ENCODE assay signal across 1 cellular context in the genomic region with DNA sequence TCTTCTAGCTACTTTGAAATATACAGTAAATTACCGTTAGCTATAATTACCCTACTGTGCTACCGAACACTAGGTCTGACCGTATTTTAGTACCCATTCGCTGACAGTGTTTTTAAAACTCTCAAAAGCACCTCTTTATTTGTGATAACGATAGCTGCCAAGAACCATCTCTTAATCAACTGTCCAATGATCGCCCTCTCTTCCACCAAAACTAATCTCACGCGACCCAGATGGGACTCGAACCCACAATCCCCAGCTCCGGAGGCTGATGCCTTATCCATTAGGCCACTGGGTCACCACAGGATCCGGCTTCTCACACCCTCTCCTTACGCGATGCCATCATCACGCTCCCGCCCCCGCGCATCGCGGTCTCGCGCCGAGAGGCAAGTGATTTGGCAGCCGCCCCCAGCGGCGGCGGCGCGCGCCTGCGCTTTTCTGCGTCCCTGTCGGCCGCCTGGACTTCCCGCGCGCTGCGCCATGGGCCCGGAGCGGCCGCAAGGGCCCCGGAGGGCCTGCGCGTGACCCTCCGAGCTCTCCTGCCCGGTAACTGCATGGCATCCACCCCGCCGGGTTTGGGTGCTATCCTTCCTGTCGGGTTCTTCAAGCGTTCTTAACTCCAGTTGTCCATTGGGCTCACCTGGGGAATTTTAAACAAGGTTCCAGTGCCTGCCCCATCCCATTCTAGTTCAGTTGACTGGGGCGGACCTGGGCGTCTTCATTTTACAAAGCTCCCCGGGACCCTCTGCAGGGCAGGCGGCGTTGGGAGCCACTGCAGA.
A peak's percentile ranks its signal among the peaks of the same experiment; 100 is the strongest.
TF ChIP-seq lines count a peak whose summit lies in the region.

No MANE protein-coding gene starts in this region.

TF ChIP-seq in HepG2, 621 proteins besides CTCF, POLR2A, EP300 and RAD21 (continued from another document and continues in another):
- TF ChIP-seq, protein P1, sequence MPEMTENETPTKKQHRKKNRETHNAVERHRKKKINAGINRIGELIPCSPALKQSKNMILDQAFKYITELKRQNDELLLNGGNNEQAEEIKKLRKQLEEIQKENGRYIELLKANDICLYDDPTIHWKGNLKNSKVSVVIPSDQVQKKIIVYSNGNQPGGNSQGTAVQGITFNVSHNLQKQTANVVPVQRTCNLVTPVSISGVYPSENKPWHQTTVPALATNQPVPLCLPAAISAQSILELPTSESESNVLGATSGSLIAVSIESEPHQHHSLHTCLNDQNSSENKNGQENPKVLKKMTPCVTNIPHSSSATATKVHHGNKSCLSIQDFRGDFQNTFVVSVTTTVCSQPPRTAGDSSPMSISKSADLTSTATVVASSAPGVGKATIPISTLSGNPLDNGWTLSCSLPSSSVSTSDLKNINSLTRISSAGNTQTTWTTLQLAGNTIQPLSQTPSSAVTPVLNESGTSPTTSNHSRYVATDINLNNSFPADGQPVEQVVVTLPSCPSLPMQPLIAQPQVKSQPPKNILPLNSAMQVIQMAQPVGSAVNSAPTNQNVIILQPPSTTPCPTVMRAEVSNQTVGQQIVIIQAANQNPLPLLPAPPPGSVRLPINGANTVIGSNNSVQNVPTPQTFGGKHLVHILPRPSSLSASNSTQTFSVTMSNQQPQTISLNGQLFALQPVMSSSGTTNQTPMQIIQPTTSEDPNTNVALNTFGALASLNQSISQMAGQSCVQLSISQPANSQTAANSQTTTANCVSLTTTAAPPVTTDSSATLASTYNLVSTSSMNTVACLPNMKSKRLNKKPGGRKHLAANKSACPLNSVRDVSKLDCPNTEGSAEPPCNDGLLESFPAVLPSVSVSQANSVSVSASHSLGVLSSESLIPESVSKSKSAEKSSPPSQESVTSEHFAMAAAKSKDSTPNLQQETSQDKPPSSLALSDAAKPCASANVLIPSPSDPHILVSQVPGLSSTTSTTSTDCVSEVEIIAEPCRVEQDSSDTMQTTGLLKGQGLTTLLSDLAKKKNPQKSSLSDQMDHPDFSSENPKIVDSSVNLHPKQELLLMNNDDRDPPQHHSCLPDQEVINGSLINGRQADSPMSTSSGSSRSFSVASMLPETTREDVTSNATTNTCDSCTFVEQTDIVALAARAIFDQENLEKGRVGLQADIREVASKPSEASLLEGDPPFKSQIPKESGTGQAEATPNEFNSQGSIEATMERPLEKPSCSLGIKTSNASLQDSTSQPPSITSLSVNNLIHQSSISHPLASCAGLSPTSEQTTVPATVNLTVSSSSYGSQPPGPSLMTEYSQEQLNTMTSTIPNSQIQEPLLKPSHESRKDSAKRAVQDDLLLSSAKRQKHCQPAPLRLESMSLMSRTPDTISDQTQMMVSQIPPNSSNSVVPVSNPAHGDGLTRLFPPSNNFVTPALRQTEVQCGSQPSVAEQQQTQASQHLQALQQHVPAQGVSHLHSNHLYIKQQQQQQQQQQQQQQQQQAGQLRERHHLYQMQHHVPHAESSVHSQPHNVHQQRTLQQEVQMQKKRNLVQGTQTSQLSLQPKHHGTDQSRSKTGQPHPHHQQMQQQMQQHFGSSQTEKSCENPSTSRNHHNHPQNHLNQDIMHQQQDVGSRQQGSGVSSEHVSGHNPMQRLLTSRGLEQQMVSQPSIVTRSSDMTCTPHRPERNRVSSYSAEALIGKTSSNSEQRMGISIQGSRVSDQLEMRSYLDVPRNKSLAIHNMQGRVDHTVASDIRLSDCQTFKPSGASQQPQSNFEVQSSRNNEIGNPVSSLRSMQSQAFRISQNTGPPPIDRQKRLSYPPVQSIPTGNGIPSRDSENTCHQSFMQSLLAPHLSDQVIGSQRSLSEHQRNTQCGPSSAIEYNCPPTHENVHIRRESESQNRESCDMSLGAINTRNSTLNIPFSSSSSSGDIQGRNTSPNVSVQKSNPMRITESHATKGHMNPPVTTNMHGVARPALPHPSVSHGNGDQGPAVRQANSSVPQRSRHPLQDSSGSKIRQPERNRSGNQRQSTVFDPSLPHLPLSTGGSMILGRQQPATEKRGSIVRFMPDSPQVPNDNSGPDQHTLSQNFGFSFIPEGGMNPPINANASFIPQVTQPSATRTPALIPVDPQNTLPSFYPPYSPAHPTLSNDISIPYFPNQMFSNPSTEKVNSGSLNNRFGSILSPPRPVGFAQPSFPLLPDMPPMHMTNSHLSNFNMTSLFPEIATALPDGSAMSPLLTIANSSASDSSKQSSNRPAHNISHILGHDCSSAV (CRISPR knock-in tag; IDR thresholded peaks at IDR 0.05; ENCODE audit: borderline replicate concordance) = no peak
- TF ChIP-seq ZNF570 (CRISPR knock-in tag; IDR thresholded peaks at IDR 0.05; ENCODE audit: borderline replicate concordance) (no peak), ZBTB20 (CRISPR knock-in tag; IDR thresholded peaks at IDR 0.05; ENCODE audit: borderline replicate concordance, low read depth) (peak; percentile 88), FOXO4 (CRISPR knock-in tag; conservative IDR thresholded peaks at IDR 0.05) (peak; percentile 98), ZNF326 (CRISPR knock-in tag; IDR thresholded peaks at IDR 0.05; ENCODE audit: borderline replicate concordance) (no peak), FOSL2 (CRISPR knock-in tag; IDR thresholded peaks at IDR 0.05) (peak; percentile 78), TAF15 (IDR thresholded peaks at IDR 0.05; ENCODE audit: low read depth, low read length, poor library complexity, severe bottlenecking) (peak; percentile 95), ZNF510 (CRISPR knock-in tag; IDR thresholded peaks at IDR 0.05; ENCODE audit: low read depth) (peak; percentile 67; the same call in 1 of the 2 replicates), RXRA (CRISPR knock-in tag; IDR thresholded peaks at IDR 0.05) (peak; percentile 84), THAP7 (CRISPR knock-in tag; IDR thresholded peaks at IDR 0.05) (peak; percentile 93), ATF7 (IDR thresholded peaks at IDR 0.05) (peak; percentile 2; the same call in 1 of the 2 replicates), ATF7 (CRISPR knock-in tag; IDR thresholded peaks at IDR 0.05) (peak; percentile 63; the same call in 1 of the 2 replicates), ZNF761 (CRISPR knock-in tag; conservative IDR thresholded peaks at IDR 0.05) (peak; percentile 57; the same call in 1 of the 2 replicates), TBX2 (CRISPR knock-in tag; IDR thresholded peaks at IDR 0.05; ENCODE audit: borderline replicate concordance) (peak; percentile 96), ATF7-NPFF (CRISPR knock-in tag; IDR thresholded peaks at IDR 0.05; ENCODE audit: low read depth) (peak; percentile 91; the same call in 1 of the 2 replicates), ZNF563 (CRISPR knock-in tag; IDR thresholded peaks at IDR 0.05) (peak; percentile 99), ZNF441 (CRISPR knock-in tag; IDR thresholded peaks at IDR 0.05; ENCODE audit: borderline replicate concordance) (peak; percentile 93), SP5 (CRISPR knock-in tag; IDR thresholded peaks at IDR 0.05; ENCODE audit: borderline replicate concordance, low read depth) (peak; percentile 46), SRSF1 (optimal IDR thresholded peaks at IDR 0.05; ENCODE audit: low read depth, low read length) (peak; percentile 86), FOSL1 (CRISPR knock-in tag; IDR thresholded peaks at IDR 0.05; ENCODE audit: borderline replicate concordance) (no peak), ZNF558 (CRISPR knock-in tag; IDR thresholded peaks at IDR 0.05; ENCODE audit: borderline replicate concordance) (peak; percentile 93; the same call in 1 of the 2 replicates), RERE (CRISPR knock-in tag; IDR thresholded peaks at IDR 0.05; ENCODE audit: low read depth) (peak; percentile 80), ATRX (CRISPR knock-in tag; IDR thresholded peaks at IDR 0.05; ENCODE audit: borderline replicate concordance) (no peak), CREM (IDR thresholded peaks at IDR 0.05) (0 out of 2 replicates have a peak, but pooled peaks have one; percentile 29), CREM (CRISPR knock-in tag; IDR thresholded peaks at IDR 0.05) (0 out of 2 replicates have a peak, but pooled peaks have one; percentile 7), ZSCAN21 (CRISPR knock-in tag; IDR thresholded peaks at IDR 0.05; ENCODE audit: borderline replicate concordance) (peak; percentile 94), ARHGAP35 (CRISPR knock-in tag; IDR thresholded peaks at IDR 0.05; ENCODE audit: borderline replicate concordance) (peak; percentile 61; the same call in 1 of the 2 replicates), ZBTB33 (CRISPR knock-in tag; IDR thresholded peaks at IDR 0.05) (peak; percentile 91), CC2D1A (CRISPR knock-in tag; IDR thresholded peaks at IDR 0.05) (0 out of 2 replicates have a peak, but pooled peaks have one; percentile 29), POLR2AphosphoS5 (IDR thresholded peaks at IDR 0.05; ENCODE audit: low read depth, low read length) (peak; percentile 90), MEIS2 (CRISPR knock-in tag; IDR thresholded peaks at IDR 0.05) (peak; percentile 93), SMAD1 (CRISPR knock-in tag; IDR thresholded peaks at IDR 0.05; ENCODE audit: borderline replicate concordance, low read depth) (0 out of 2 replicates have a peak, but pooled peaks have one; percentile 86)
- TF ChIP-seq, protein P2, sequence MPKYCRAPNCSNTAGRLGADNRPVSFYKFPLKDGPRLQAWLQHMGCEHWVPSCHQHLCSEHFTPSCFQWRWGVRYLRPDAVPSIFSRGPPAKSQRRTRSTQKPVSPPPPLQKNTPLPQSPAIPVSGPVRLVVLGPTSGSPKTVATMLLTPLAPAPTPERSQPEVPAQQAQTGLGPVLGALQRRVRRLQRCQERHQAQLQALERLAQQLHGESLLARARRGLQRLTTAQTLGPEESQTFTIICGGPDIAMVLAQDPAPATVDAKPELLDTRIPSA (CRISPR knock-in tag; IDR thresholded peaks at IDR 0.05; ENCODE audit: borderline replicate concordance) = peak; percentile 94; the same call in 1 of the 2 replicates
